In the genomic region with DNA sequence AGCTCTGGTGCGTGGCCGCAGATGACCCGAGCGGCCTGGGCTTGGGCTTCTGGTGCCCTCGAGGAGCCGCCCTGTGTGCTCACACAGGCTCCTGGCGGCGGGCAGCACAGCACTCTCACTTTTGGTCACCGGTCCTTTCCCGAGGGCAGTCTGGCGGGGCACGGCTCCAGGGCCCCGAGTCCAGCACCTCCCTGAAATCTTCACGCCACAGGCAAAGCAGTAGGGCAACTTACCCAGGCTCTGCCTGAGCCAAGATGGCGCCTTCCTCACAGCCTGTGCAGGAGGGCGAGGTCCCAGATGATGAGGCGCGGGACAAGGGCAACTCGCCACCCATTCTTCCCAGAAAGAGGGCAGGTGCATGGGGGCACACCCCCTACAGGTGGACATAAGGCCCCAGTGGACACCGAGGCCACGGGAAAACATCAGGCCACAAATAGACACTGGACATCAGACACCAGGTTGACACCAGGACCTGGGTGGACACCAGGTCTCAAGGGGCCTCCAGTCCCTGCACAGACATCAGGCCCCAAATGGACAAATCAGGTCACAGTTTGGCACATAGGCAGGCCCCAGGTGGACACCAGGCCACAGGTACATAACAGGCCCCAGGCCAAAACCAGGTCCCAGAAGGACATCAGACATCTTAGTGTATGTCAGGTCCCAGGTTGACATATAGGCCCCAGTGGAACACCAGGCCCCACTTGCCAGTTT, we compare ENCODE assay signal across 25 cellular contexts. TPM values are rescaled to one million over a fixed set of nuclear protein-coding genes. Genes with fewer than 3 reads are reported as not detected.
"Had no signal": no experiment of that assay in that cellular context is flagged by ENCODE, and none has a peak within 500 bp of the region (broad histone marks: within the 10 kb centered on the region; RNA-seq: fewer than 3 reads in every experiment).

No MANE protein-coding gene starts in this region.

- H3K27ac ChIP-seq: colonic mucosa, lower lobe of right lung, ovary, testis, tibial artery had no signal

- ATAC-seq: left ventricle myocardium superior; natural killer cell treated with Interleukin-12 subunit alpha and Interleukin-12 subunit beta and Interleukin-15 and Interleukin-18, amount 100 ng/mL, for 72 hours; sciatic nerve had no signal

- H3K27me3 ChIP-seq: colonic mucosa, ovary, testis, tibial artery had no signal

- H3K9me3 Mint-ChIP-seq: central memory CD8-positive, alpha-beta T cell; dendritic cell treated with granulocyte-macrophage colony-stimulating factor and Interleukin-4, amounts not matched to agents 40 ng/mL and 50 ng/mL, for 4 days; immature natural killer cell; naive B cell; natural killer cell treated with Interleukin-12 subunit alpha and Interleukin-12 subunit beta and Interleukin-15 and Interleukin-18, amount 100 ng/mL, for 72 hours; type B pancreatic cell had no signal

- H3K36me3 ChIP-seq: colonic mucosa, lower lobe of right lung, ovary, tibial artery had no signal

- H3K4me3 ChIP-seq: colonic mucosa, lower lobe of right lung, ovary, smooth muscle cell, testis, tibial artery had no signal

- H3K4me1 Mint-ChIP-seq: central memory CD8-positive, alpha-beta T cell; immature natural killer cell; neural crest cell had no signal

- H3K36me3 Mint-ChIP-seq: immature natural killer cell; naive B cell; natural killer cell treated with Interleukin-12 subunit alpha and Interleukin-12 subunit beta and Interleukin-15 and Interleukin-18, amount 100 ng/mL, for 72 hours; type B pancreatic cell had no signal

- H3K9me3 ChIP-seq: colonic mucosa, lower lobe of right lung, ovary, testis, tibial artery had no signal

- DNase-seq: colonic mucosa; effector CD8-positive, alpha-beta T cell; erythroblast; hypothalamus; immature natural killer cell; left ventricle myocardium superior; lower lobe of right lung; naive B cell; ovary; stimulated activated CD4-positive, alpha-beta T cell treated with anti-CD3 and anti-CD28 coated beads, Interleukin-12 subunit alpha, Interleukin-12 subunit beta, amount 100 ng/mL, for 4 hours; stimulated activated CD4-positive, alpha-beta T cell treated with anti-CD3 and anti-CD28 coated beads, Interleukin-1b, Interleukin-23, amount 100 ng/mL, for 48 hours; stimulated activated CD4-positive, alpha-beta T cell treated with anti-CD3 and anti-CD28 coated beads, Interleukin-4, amount 100 ng/mL, for 1 hour; stimulated activated CD8-positive, alpha-beta memory T cell treated with anti-CD3 and anti-CD28 coated beads, Interleukin-4, amount 100 ng/mL, for 48 hours; stimulated activated naive CD4-positive, alpha-beta T cell treated with Interleukin-2 at 50 U/mL for 16 hours; substantia nigra; testis; tibial artery had no signal

- H3K27ac Mint-ChIP-seq: dendritic cell treated with granulocyte-macrophage colony-stimulating factor and Interleukin-4, amounts not matched to agents 40 ng/mL and 50 ng/mL, for 4 days; immature natural killer cell; naive B cell; natural killer cell treated with Interleukin-12 subunit alpha and Interleukin-12 subunit beta and Interleukin-15 and Interleukin-18, amount 100 ng/mL, for 72 hours; progenitor cell of endocrine pancreas; type B pancreatic cell had no signal

- H3K4me1 ChIP-seq: colonic mucosa, lower lobe of right lung, testis, tibial artery had no signal

- H3K4me3 Mint-ChIP-seq: central memory CD8-positive, alpha-beta T cell; dendritic cell treated with granulocyte-macrophage colony-stimulating factor and Interleukin-4, amounts not matched to agents 40 ng/mL and 50 ng/mL, for 4 days; immature natural killer cell; naive B cell; natural killer cell treated with Interleukin-12 subunit alpha and Interleukin-12 subunit beta and Interleukin-15 and Interleukin-18, amount 100 ng/mL, for 72 hours; neural crest cell; type B pancreatic cell had no signal

RNA-seq across cellular contexts. Expression of a gene that starts 57.6 kb away (rescaled TPM):
- total RNA-seq: natural killer cell treated with Interleukin-12 subunit alpha and Interleukin-12 subunit beta and Interleukin-15 and Interleukin-18, amount 100 ng/mL, for 72 hours had no signal
